In the genomic region with DNA sequence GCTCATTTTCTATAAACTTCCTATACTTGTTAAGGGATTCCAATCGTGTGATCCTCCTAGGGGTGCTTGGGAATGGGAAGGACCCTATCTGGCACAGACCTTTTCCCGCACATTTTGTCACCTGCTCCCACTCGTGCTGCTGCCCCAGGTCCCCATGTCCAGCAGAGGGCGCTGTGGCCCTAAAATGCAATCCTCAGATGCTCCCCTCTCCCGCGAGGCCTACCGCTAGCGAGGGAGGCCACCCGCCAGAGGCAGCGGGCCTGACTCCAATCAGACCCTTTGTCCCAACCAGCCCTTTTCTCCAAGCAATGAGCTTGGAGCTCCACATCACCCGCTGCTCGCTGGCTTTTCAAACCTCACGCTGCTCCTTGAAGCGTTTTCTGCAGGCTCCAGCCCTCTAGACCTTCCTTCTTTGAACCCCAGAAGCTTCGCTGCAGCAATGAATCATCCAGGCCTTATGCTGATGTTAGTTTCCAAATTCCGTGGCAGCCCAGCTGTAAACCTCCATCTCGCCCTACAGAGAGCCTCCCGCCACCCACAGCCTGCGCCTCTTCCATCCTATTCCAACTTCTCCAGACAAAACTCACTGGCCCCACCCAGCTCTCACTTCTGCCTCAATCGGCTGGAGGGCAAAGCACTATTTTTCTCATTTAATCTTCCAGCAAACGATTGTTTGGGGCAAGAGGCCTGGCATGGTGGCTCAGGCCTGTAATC, we compare ENCODE assay signal across 8 cellular contexts. TPM values are rescaled to one million over a fixed set of nuclear protein-coding genes. Genes with fewer than 3 reads are reported as not detected.
DNase-seq lines count a peak whose midpoint lies in the region; ATAC-seq and TF ChIP-seq lines count a peak whose summit lies in the region.

No MANE protein-coding gene starts in this region.

- H3K9ac ChIP-seq in liver (ENCODE audit: low read depth in 1 of 2, low read length in 2 of 2), result no peak overlapping the region

- 43% methylated on average over 21 of the region's 21 CpGs for WGBS in liver

- DNase-seq in NCI-H524 (lab: John Stamatoyannopoulos, UW) (peak; percentile 85 to 90), choroid plexus epithelial cell (ENCODE audit: low read depth) (peak; percentile 93)
- peak; percentile 93 for DNase-seq in activated CD4-positive, alpha-beta T cell treated with anti-CD3 and anti-CD28 coated beads for 48 hours
- peak; percentile 88 for DNase-seq in stimulated activated CD4-positive, alpha-beta T cell treated with anti-CD3 and anti-CD28 coated beads, Interleukin-4, amount 100 ng/mL, for 1 hour

- no peaks in the 10 kb centered on the region for H3K36me3 ChIP-seq in liver (ENCODE audit: control insufficient read depth in 4 of 4, insufficient read depth in 3 of 4, low read depth in 1 of 4, low read length in 3 of 4)

- peak; percentile 78 to 87 for TF ChIP-seq RAD21 in liver (IDR thresholded peaks at IDR 0.05)

- H3K4me3 ChIP-seq in choroid plexus epithelial cell (ENCODE audit: low read depth, low read length), result no peak overlapping the region
- H3K4me3 ChIP-seq in liver (ENCODE audit: low read depth in 1 of 3, low read length in 3 of 3), result no peak overlapping the region

- no peaks in the 10 kb centered on the region for H3K4me1 ChIP-seq in liver (ENCODE audit: control insufficient read depth in 4 of 4, insufficient read depth in 4 of 4, low read length in 3 of 4)

- H3K27ac ChIP-seq in C4-2B (no peak overlapping the region), liver (ENCODE audit: low read depth in 1 of 2, low read length in 2 of 2) (no peak overlapping the region)

- no peaks in the 10 kb centered on the region for H3K9me3 ChIP-seq in liver (ENCODE audit: control insufficient read depth in 4 of 4, low read length in 3 of 4)

- H3K27me3 ChIP-seq in liver (ENCODE audit: control insufficient read depth in 4 of 4, insufficient read depth in 4 of 4, low read length in 3 of 4), result no peaks in the 10 kb centered on the region

- ATAC-seq in HG02981 (IDR thresholded peaks at IDR 0.05; ENCODE audit: unreplicated experiment) (peak; percentile 56), HG03439 (IDR thresholded peaks at IDR 0.05; ENCODE audit: unreplicated experiment) (no peak)

- peak; percentile 86 for TF ChIP-seq CTCF in C4-2B (conservative IDR thresholded peaks at IDR 0.05)
- peak; percentile 97 for TF ChIP-seq CTCF in choroid plexus epithelial cell (conservative IDR thresholded peaks at IDR 0.05; ENCODE audit: low read depth, low read length)
- peak; percentile 70 for TF ChIP-seq CTCF in liver (IDR thresholded peaks at IDR 0.05; ENCODE audit: low read depth, low read length, missing input control)

TF ChIP-seq in liver, 16 proteins besides CTCF, POLR2A, EP300 and RAD21:
- TF ChIP-seq HNF4A (conservative IDR thresholded peaks at IDR 0.05) (no peak), FOXA1 (IDR thresholded peaks at IDR 0.05) (no peak), NR2F2 (IDR thresholded peaks at IDR 0.05) (no peak), RXRA (IDR thresholded peaks at IDR 0.05) (no peak), GABPA (IDR thresholded peaks at IDR 0.05 in 1 of 2, conservative IDR thresholded peaks at IDR 0.05 in 1 of 2) (no peak), FOXA2 (IDR thresholded peaks at IDR 0.05) (no peak), HNF4G (IDR thresholded peaks at IDR 0.05) (no peak), EGR1 (IDR thresholded peaks at IDR 0.05; ENCODE audit: low read depth in 2 of 2) (no peak), SP1 (IDR thresholded peaks at IDR 0.05) (no peak), TAF1 (conservative IDR thresholded peaks at IDR 0.05) (no peak)
- TF ChIP-seq, protein P1, sequence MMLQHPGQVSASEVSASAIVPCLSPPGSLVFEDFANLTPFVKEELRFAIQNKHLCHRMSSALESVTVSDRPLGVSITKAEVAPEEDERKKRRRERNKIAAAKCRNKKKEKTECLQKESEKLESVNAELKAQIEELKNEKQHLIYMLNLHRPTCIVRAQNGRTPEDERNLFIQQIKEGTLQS (IDR thresholded peaks at IDR 0.05), result no peak
- TF ChIP-seq, protein P2, sequence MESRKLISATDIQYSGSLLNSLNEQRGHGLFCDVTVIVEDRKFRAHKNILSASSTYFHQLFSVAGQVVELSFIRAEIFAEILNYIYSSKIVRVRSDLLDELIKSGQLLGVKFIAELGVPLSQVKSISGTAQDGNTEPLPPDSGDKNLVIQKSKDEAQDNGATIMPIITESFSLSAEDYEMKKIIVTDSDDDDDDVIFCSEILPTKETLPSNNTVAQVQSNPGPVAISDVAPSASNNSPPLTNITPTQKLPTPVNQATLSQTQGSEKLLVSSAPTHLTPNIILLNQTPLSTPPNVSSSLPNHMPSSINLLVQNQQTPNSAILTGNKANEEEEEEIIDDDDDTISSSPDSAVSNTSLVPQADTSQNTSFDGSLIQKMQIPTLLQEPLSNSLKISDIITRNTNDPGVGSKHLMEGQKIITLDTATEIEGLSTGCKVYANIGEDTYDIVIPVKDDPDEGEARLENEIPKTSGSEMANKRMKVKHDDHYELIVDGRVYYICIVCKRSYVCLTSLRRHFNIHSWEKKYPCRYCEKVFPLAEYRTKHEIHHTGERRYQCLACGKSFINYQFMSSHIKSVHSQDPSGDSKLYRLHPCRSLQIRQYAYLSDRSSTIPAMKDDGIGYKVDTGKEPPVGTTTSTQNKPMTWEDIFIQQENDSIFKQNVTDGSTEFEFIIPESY (IDR thresholded peaks at IDR 0.05), result no peak
- TF ChIP-seq, protein P3, sequence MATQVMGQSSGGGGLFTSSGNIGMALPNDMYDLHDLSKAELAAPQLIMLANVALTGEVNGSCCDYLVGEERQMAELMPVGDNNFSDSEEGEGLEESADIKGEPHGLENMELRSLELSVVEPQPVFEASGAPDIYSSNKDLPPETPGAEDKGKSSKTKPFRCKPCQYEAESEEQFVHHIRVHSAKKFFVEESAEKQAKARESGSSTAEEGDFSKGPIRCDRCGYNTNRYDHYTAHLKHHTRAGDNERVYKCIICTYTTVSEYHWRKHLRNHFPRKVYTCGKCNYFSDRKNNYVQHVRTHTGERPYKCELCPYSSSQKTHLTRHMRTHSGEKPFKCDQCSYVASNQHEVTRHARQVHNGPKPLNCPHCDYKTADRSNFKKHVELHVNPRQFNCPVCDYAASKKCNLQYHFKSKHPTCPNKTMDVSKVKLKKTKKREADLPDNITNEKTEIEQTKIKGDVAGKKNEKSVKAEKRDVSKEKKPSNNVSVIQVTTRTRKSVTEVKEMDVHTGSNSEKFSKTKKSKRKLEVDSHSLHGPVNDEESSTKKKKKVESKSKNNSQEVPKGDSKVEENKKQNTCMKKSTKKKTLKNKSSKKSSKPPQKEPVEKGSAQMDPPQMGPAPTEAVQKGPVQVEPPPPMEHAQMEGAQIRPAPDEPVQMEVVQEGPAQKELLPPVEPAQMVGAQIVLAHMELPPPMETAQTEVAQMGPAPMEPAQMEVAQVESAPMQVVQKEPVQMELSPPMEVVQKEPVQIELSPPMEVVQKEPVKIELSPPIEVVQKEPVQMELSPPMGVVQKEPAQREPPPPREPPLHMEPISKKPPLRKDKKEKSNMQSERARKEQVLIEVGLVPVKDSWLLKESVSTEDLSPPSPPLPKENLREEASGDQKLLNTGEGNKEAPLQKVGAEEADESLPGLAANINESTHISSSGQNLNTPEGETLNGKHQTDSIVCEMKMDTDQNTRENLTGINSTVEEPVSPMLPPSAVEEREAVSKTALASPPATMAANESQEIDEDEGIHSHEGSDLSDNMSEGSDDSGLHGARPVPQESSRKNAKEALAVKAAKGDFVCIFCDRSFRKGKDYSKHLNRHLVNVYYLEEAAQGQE (IDR thresholded peaks at IDR 0.05), result no peak

RNA-seq across cellular contexts. Expression of a gene that starts 23.6 kb away (rescaled TPM):
- total RNA-seq in liver, result under 1 TPM; 0.42 to 0.61 TPM
- under 1 TPM in 1 of 2 donors, not detected in 1; 0.37 TPM for polyA plus RNA-seq in liver

RNA-seq across cellular contexts. Expression of a gene that starts 30.5 kb away (rescaled TPM):
- 10 to 100 TPM in 1 of 2 donors, 1 to 10 TPM in 1; 8.4 to 21.8 TPM for total RNA-seq in liver
- 10 to 100 TPM in 1 of 2 donors, 1 to 10 TPM in 1; 4.2 to 11.4 TPM for polyA plus RNA-seq in liver
